ENCODE assay signal across 11 cellular contexts in genomic region chr4:5651089-5651488, GRCh38.
"Had no signal": no experiment of that assay in that cellular context is flagged by ENCODE, and none has a peak within 500 bp of the region (broad histone marks: within the 10 kb centered on the region; RNA-seq: fewer than 3 reads in every experiment).

No MANE protein-coding gene starts in this region.

- DNase-seq: GM23248, GOT3, H7, H9, HCEC 1CT, HFFc6 had no signal

- H3K4me1 Mint-ChIP-seq: GM23338, H9 had no signal

- H3K27ac ChIP-seq: GM23248 had no signal

- H3K4me3 Mint-ChIP-seq: GM23338, H9, HFFc6 had no signal

- H3K27ac Mint-ChIP-seq: GM23338, H9, HFFc6 had no signal

- H3K4me3 ChIP-seq: GM23248, GM23338, HAP-1 had no signal

- H2AFZ ChIP-seq: GM23248, GM23338 had no signal

- FAIRE-seq: H1, H54 had no signal

- H3K36me3 ChIP-seq: HAP-1 had no signal

- H3K9me3 Mint-ChIP-seq: GM23338, H9, HFFc6 had no signal

- H3K4me2 ChIP-seq: GM23338 had no signal

- H3K4me1 ChIP-seq: HAP-1 had no signal

- H3K9me3 ChIP-seq: HAP-1 had no signal

- H3K9ac ChIP-seq: GM23248 had no signal

- ATAC-seq: GM23338, HCT116 had no signal
